5 cellular contexts compared by ENCODE assay signal in genomic region chr12:100344351-100344750, GRCh38. TPM values are rescaled to one million over a fixed set of nuclear protein-coding genes. Genes with fewer than 3 reads are reported as not detected.
"Had no signal": no experiment of that assay in that cellular context is flagged by ENCODE, and none has a peak within 500 bp of the region (broad histone marks: within the 10 kb centered on the region; RNA-seq: fewer than 3 reads in every experiment).

No MANE protein-coding gene starts in this region.

RNA-seq across cellular contexts. Expression of gene SLC17A8, which starts 12.5 kb away (rescaled TPM):
- total RNA-seq: HT-29, HT1080, IMR-90, K562 had no signal
- polyA plus RNA-seq: IgD-negative memory B cell, IMR-90 had no signal
